ENCODE assay signal across 1 cellular context in the genomic region with DNA sequence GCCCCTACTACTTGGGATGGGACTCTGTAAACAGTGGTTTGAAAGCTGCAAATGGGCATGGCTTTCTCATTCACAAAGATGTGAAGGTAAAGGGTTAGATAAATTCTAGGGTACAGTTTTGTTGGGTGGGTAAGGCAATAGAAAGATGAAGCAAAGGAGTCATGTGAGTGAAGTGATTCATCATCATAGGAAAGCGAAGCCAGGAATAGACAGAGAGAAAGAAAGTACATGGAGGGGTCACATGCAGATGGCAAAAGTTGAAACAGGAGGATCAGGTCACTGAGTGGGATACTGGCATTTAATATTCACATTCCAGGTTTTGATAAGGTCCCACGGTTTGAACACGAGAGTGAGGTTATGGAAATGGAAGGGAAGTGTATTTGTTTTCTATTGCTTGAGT.
TF ChIP-seq lines count a peak whose summit lies in the region.

No MANE protein-coding gene starts in this region.

TF ChIP-seq in GM23338, 12 proteins besides CTCF, POLR2A, EP300 and RAD21 (continued from another document):
- TF ChIP-seq, protein P1, sequence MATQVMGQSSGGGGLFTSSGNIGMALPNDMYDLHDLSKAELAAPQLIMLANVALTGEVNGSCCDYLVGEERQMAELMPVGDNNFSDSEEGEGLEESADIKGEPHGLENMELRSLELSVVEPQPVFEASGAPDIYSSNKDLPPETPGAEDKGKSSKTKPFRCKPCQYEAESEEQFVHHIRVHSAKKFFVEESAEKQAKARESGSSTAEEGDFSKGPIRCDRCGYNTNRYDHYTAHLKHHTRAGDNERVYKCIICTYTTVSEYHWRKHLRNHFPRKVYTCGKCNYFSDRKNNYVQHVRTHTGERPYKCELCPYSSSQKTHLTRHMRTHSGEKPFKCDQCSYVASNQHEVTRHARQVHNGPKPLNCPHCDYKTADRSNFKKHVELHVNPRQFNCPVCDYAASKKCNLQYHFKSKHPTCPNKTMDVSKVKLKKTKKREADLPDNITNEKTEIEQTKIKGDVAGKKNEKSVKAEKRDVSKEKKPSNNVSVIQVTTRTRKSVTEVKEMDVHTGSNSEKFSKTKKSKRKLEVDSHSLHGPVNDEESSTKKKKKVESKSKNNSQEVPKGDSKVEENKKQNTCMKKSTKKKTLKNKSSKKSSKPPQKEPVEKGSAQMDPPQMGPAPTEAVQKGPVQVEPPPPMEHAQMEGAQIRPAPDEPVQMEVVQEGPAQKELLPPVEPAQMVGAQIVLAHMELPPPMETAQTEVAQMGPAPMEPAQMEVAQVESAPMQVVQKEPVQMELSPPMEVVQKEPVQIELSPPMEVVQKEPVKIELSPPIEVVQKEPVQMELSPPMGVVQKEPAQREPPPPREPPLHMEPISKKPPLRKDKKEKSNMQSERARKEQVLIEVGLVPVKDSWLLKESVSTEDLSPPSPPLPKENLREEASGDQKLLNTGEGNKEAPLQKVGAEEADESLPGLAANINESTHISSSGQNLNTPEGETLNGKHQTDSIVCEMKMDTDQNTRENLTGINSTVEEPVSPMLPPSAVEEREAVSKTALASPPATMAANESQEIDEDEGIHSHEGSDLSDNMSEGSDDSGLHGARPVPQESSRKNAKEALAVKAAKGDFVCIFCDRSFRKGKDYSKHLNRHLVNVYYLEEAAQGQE (IDR thresholded peaks at IDR 0.05; ENCODE audit: unreplicated experiment), result no peak
- no peak for TF ChIP-seq ZNF331 (CRISPR knock-in tag; IDR thresholded peaks at IDR 0.05; ENCODE audit: low read depth)
- TF ChIP-seq JUNB (IDR thresholded peaks at IDR 0.05; ENCODE audit: unreplicated experiment), result no peak
- no peak for TF ChIP-seq STAT1 (IDR thresholded peaks at IDR 0.05; ENCODE audit: unreplicated experiment)
- no peak for TF ChIP-seq NANOG (IDR thresholded peaks at IDR 0.05; ENCODE audit: borderline replicate concordance)
- no peak for TF ChIP-seq EZH2phosphoT487 (IDR thresholded peaks at IDR 0.05; ENCODE audit: unreplicated experiment)
- TF ChIP-seq EZH2 (IDR thresholded peaks at IDR 0.05; ENCODE audit: low read depth, unreplicated experiment), result no peak
- TF ChIP-seq CREB1 (CRISPR knock-in tag; IDR thresholded peaks at IDR 0.05; ENCODE audit: low read depth), result no peak
- no peak for TF ChIP-seq POLR2AphosphoS5 (IDR thresholded peaks at IDR 0.05; ENCODE audit: low read depth)
